ENCODE assay signal across 26 cellular contexts in genomic region chr21:41439245-41439644, GRCh38.
"Had no signal": no experiment of that assay in that cellular context is flagged by ENCODE, and none has a peak within 500 bp of the region (broad histone marks: within the 10 kb centered on the region; RNA-seq: fewer than 3 reads in every experiment).

No MANE protein-coding gene starts in this region.

- H3K4me1 ChIP-seq: esophagus muscularis mucosa, gastrocnemius medialis, left lung, lower lobe of right lung, right lobe of liver, stomach, thyroid gland, upper lobe of left lung, vagina had no signal

- H3K36me3 ChIP-seq: brain microvascular endothelial cell, gastrocnemius medialis had no signal

- H3K27ac ChIP-seq: brain microvascular endothelial cell, esophagus muscularis mucosa, gastrocnemius medialis, left lung, lower lobe of right lung, right lobe of liver, skin epidermis, stomach, thyroid gland, upper lobe of left lung, vagina had no signal

- H3K27me3 ChIP-seq: brain microvascular endothelial cell, esophagus muscularis mucosa, gastrocnemius medialis, left lung, right lobe of liver, stomach, thyroid gland, upper lobe of left lung, vagina had no signal

- H3K27me3 Mint-ChIP-seq: activated CD4-positive, alpha-beta T cell treated with anti-CD3 and anti-CD28 coated beads, Interleukin-2, amount 10 ng/mL, durations not matched to agents 7 days and 5 days; activated CD8-positive, alpha-beta memory T cell treated with anti-CD3 and anti-CD28 coated beads, Interleukin-2, amount 10 ng/mL, durations not matched to agents 7 days and 5 days; natural killer cell treated with Interleukin-12 subunit alpha and Interleukin-12 subunit beta and Interleukin-15 and Interleukin-18, amount 100 ng/mL, for 72 hours had no signal

- H3K9me3 ChIP-seq: esophagus muscularis mucosa, gastrocnemius medialis, right lobe of liver, thyroid gland, upper lobe of left lung, vagina had no signal

- FAIRE-seq: astrocyte, islet of Langerhans had no signal

- ATAC-seq: activated CD8-positive, alpha-beta memory T cell treated with anti-CD3 and anti-CD28 coated beads, Interleukin-2, amount 10 ng/mL, durations not matched to agents 7 days and 5 days; activated CD8-positive, alpha-beta T cell treated with anti-CD3 and anti-CD28 coated beads, Interleukin-2, amount 10 ng/mL, durations not matched to agents 7 days and 5 days; gastrocnemius medialis; left lung; lower lobe of right lung; natural killer cell treated with Interleukin-12 subunit alpha and Interleukin-12 subunit beta and Interleukin-15 and Interleukin-18, amount 100 ng/mL, for 72 hours; right lobe of liver had no signal

- H3K4me3 ChIP-seq: esophagus muscularis mucosa, gastrocnemius medialis, left lung, lower lobe of right lung, right lobe of liver, skin epidermis, stomach, thyroid gland, upper lobe of left lung, vagina had no signal

- H3K27ac Mint-ChIP-seq: activated CD4-positive, alpha-beta T cell treated with anti-CD3 and anti-CD28 coated beads, Interleukin-2, amount 10 ng/mL, durations not matched to agents 7 days and 5 days; activated CD8-positive, alpha-beta memory T cell treated with anti-CD3 and anti-CD28 coated beads, Interleukin-2, amount 10 ng/mL, durations not matched to agents 7 days and 5 days; natural killer cell treated with Interleukin-12 subunit alpha and Interleukin-12 subunit beta and Interleukin-15 and Interleukin-18, amount 100 ng/mL, for 72 hours had no signal

- DNase-seq: activated CD4-positive, alpha-beta T cell treated with anti-CD3 and anti-CD28 coated beads, Interleukin-2, amount 10 ng/mL, durations not matched to agents 7 days and 5 days; activated CD8-positive, alpha-beta T cell treated with anti-CD3 and anti-CD28 coated beads, Interleukin-2, amount 10 ng/mL, durations not matched to agents 7 days and 5 days; activated effector memory CD4-positive, alpha-beta T cell treated with Interleukin-2 at 50 U/mL for 16 hours; activated naive CD4-positive, alpha-beta T cell treated with anti-CD3 and anti-CD28 coated beads for 36 hours; amniotic stem cell; brain microvascular endothelial cell; caudate nucleus; gastrocnemius medialis; glutamatergic neuron; left lung; lower lobe of right lung; mesenchymal stem cell; right lobe of liver; stimulated activated CD4-positive, alpha-beta T cell treated with anti-CD3 and anti-CD28 coated beads, Interleukin-12 subunit alpha, Interleukin-12 subunit beta, amount 100 ng/mL, for 4 hours; stimulated activated CD4-positive, alpha-beta T cell treated with anti-CD3 and anti-CD28 coated beads, Interleukin-4, amount 100 ng/mL, for 1 hour; stomach; T-helper 2 cell; thyroid gland; upper lobe of left lung had no signal

- H3K9me3 Mint-ChIP-seq: natural killer cell treated with Interleukin-12 subunit alpha and Interleukin-12 subunit beta and Interleukin-15 and Interleukin-18, amount 100 ng/mL, for 72 hours had no signal

- H3K4me3 Mint-ChIP-seq: activated CD4-positive, alpha-beta T cell treated with anti-CD3 and anti-CD28 coated beads, Interleukin-2, amount 10 ng/mL, durations not matched to agents 7 days and 5 days; activated CD8-positive, alpha-beta memory T cell treated with anti-CD3 and anti-CD28 coated beads, Interleukin-2, amount 10 ng/mL, durations not matched to agents 7 days and 5 days; activated CD8-positive, alpha-beta T cell treated with anti-CD3 and anti-CD28 coated beads, Interleukin-2, amount 10 ng/mL, durations not matched to agents 7 days and 5 days; activated naive CD4-positive, alpha-beta T cell treated with anti-CD3 and anti-CD28 coated beads for 36 hours; natural killer cell treated with Interleukin-12 subunit alpha and Interleukin-12 subunit beta and Interleukin-15 and Interleukin-18, amount 100 ng/mL, for 72 hours had no signal
